ENCODE assay signal across 8 cellular contexts in genomic region chr1:44417351-44418021, GRCh38. TPM values are rescaled to one million over a fixed set of nuclear protein-coding genes. Genes with fewer than 3 reads are reported as not detected.
A peak's percentile ranks its signal among the peaks of the same experiment; 100 is the strongest.
DNase-seq lines count a peak whose midpoint lies in the region; ATAC-seq and TF ChIP-seq lines count a peak whose summit lies in the region.

No MANE protein-coding gene starts in this region.

- no peak for TF ChIP-seq CTCF in CD14-positive monocyte (IDR thresholded peaks at IDR 0.05)

- no peak overlapping the region for H3K27ac Mint-ChIP-seq in CD14-positive monocyte

- DNase-seq in CD14-positive monocyte (ENCODE audit: low spot score) (peak; percentile 69), Kasumi-1 (lab: John Stamatoyannopoulos, UW) (peak; percentile 49 to 70), astrocyte of the hippocampus (ENCODE audit: low read depth, low spot score) (peak; percentile 89), islet precursor cell (peak; percentile 81), T1000 (lab: John Stamatoyannopoulos, UW) (no peak), HuH-7.5 (ENCODE audit: low spot score) (no peak)
- DNase-seq in stimulated activated naive CD8-positive, alpha-beta T cell treated with anti-CD3 and anti-CD28 coated beads, Interleukin-15, Interleukin-2, amounts not matched to agents 100 U/mL and 50 U/mL, for 24 hours, result peak; percentile 12

- peaks cover 28 to 34% (median 31%) of the 10 kb centered on the region in 3 donors for H3K27me3 Mint-ChIP-seq in CD14-positive monocyte (ENCODE audit: low read depth in 3 of 3)

- H3K36me3 Mint-ChIP-seq in CD14-positive monocyte, result peaks cover 2 to 6% of the 10 kb centered on the region in 2 donors

- peaks cover 25% of the 10 kb centered on the region for H3K4me1 Mint-ChIP-seq in CD14-positive monocyte

- no peak for ATAC-seq in stimulated activated naive CD8-positive, alpha-beta T cell treated with anti-CD3 and anti-CD28 coated beads, Interleukin-15, Interleukin-2, amounts not matched to agents 100 U/mL and 50 U/mL, for 24 hours
- ATAC-seq in HG03135 (IDR thresholded peaks at IDR 0.05; ENCODE audit: unreplicated experiment), result no peak

- peak overlapping the region; percentile 88 to 97 for H3K4me3 Mint-ChIP-seq in CD14-positive monocyte

- intact Hi-C loops in CD14-positive monocyte (cut with micrococcal nuclease), result no loop called here

- peaks cover 0 to 3% (median 0%) of the 10 kb centered on the region in 7 donors for H3K9me3 Mint-ChIP-seq in CD14-positive monocyte

RNA-seq across cellular contexts. Expression of gene RNF220, which starts 12.4 kb away (rescaled TPM):
- polyA plus RNA-seq in CD14-positive monocyte, result 10 to 100 TPM; 39.4 to 49.4 TPM

Comparison
In these comparisons a context has a peak if more than half of its experiments do, and no peak if none do; other contexts are left out.
1. DNase-seq: peak in CD14-positive monocyte (single experiment), Kasumi-1 (2 of 2), astrocyte of the hippocampus (single experiment), islet precursor cell (single experiment) and stimulated activated naive CD8-positive, alpha-beta T cell treated with anti-CD3 and anti-CD28 coated beads, Interleukin-15, Interleukin-2, amounts not matched to agents 100 U/mL and 50 U/mL, for 24 hours (single experiment); none in T1000 (single experiment) and HuH-7.5 (single experiment).